Comparison of ENCODE assay signal across 13 cellular contexts in the genomic region with DNA sequence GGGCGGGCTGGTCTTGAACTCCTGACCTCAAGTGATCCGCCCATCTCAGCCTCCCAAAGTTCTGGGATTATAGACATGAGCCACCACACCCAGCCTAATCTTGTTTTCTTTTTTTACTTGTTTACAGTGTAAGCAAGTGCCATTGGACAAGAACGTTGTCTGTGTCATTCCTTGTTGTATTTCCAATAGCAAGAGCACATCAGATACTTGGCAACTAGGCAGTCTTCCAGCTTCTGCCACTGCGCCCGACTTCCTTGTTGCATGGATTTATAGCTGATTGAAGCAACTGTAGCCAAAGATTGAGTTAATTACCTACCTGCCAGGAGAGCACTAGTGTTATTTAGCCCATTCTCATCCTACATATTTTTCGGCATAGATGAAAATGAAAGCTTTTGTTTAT.
"Had no signal": no experiment of that assay in that cellular context is flagged by ENCODE, and none has a peak within 500 bp of the region (broad histone marks: within the 10 kb centered on the region; RNA-seq: fewer than 3 reads in every experiment).

No MANE protein-coding gene starts in this region.

- H3K4me3 Mint-ChIP-seq: activated CD8-positive, alpha-beta T cell treated with anti-CD3 and anti-CD28 coated beads, Interleukin-2, amount 10 ng/mL, durations not matched to agents 7 days and 5 days had no signal

- H3K9me3 ChIP-seq: lower lobe of right lung, right lobe of liver, tibial artery, vagina had no signal

- H3K27me3 ChIP-seq: brain microvascular endothelial cell, right lobe of liver, tibial artery, vagina had no signal

- H3K27ac Mint-ChIP-seq: activated CD8-positive, alpha-beta T cell treated with anti-CD3 and anti-CD28 coated beads, Interleukin-2, amount 10 ng/mL, durations not matched to agents 7 days and 5 days; activated T-helper 2 cell treated with anti-CD3 and anti-CD28 coated beads, Interferon-gamma antibody, Interleukin-2, Interleukin-4, amounts not matched to agents 10 μg/mL and 5 μg/mL and 100 μg/mL, durations not matched to agents 14 hours and 24 hours and 36 hours had no signal

- H3K9me3 Mint-ChIP-seq: activated T-helper 2 cell treated with anti-CD3 and anti-CD28 coated beads, Interferon-gamma antibody, Interleukin-2, Interleukin-4, amounts not matched to agents 10 μg/mL and 5 μg/mL and 100 μg/mL, durations not matched to agents 14 hours and 24 hours and 36 hours; neural crest cell had no signal

- H3K4me3 ChIP-seq: lower lobe of right lung, right lobe of liver, tibial artery, vagina had no signal

- DNase-seq: activated CD8-positive, alpha-beta T cell treated with anti-CD3 and anti-CD28 coated beads, Interleukin-2, amount 10 ng/mL, durations not matched to agents 7 days and 5 days; activated naive CD4-positive, alpha-beta T cell treated with anti-CD3 and anti-CD28 coated beads, Interleukin-2, amount 50 U/mL, for 16 hours; anterior cingulate cortex; brain microvascular endothelial cell; left cardiac atrium; lower lobe of right lung; right lobe of liver; stimulated activated CD4-positive, alpha-beta T cell treated with anti-CD3 and anti-CD28 coated beads, Interleukin-1b, Interleukin-23, amount 100 ng/mL, for 48 hours; T1000; tibial artery had no signal

- ATAC-seq: activated CD8-positive, alpha-beta T cell treated with anti-CD3 and anti-CD28 coated beads, Interleukin-2, amount 10 ng/mL, durations not matched to agents 7 days and 5 days; left cardiac atrium; lower lobe of right lung; right lobe of liver had no signal

- H3K27ac ChIP-seq: brain microvascular endothelial cell, lower lobe of right lung, right lobe of liver, tibial artery, vagina had no signal
